ENCODE assay signal across 26 cellular contexts in the genomic region with DNA sequence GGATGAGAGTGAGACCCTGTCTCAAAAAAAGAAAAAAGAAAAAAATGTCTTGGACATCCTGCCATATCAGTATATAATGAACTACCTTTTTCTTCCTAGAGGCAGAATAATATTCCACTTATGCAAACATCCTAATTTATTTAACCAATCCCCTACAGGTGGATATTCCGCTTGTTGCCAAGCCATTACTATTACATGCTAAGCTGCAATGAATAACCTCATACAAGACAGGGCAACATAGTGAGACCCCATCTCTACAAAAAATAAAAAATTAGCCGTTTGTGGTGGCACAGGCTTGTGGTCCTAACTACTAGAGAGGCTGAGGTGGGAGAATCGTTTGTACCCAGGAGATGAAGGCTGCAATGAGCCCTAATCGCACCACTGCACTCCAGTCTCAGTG. TPM values are rescaled to one million over a fixed set of nuclear protein-coding genes. Genes with fewer than 3 reads are reported as not detected.
A peak's percentile ranks its signal among the peaks of the same experiment; 100 is the strongest.
DNase-seq lines count a peak whose midpoint lies in the region; ATAC-seq, FAIRE-seq and TF ChIP-seq lines count a peak whose summit lies in the region.
"Had no signal": no experiment of that assay in that cellular context is flagged by ENCODE, and none has a peak within 500 bp of the region (broad histone marks: within the 10 kb centered on the region; RNA-seq: fewer than 3 reads in every experiment).

No MANE protein-coding gene starts in this region.

- no peaks in the 10 kb centered on the region for H3K36me3 ChIP-seq in H1 (ENCODE audit: control insufficient read depth in 2 of 4, insufficient read depth in 4 of 4, low read length in 3 of 4)
- H3K36me3 ChIP-seq: HAP-1 had no signal

- no peak overlapping the region for H3K4me2 ChIP-seq in H1 (ENCODE audit: insufficient read depth in 1 of 2, low read depth in 2 of 2, low read length in 2 of 2)
- H3K4me2 ChIP-seq: BLaER1 had no signal

- H3K56ac ChIP-seq in H1 (replicated peaks; ENCODE audit: insufficient read length, low read depth, low read length): no peak overlapping the region

- no peak overlapping the region for H2BK20ac ChIP-seq in H1 (ENCODE audit: low read length)

- H4K20me1 ChIP-seq in H1 (replicated peaks in 1 of 2; ENCODE audit: control insufficient read depth in 1 of 2, insufficient read depth in 2 of 2, low read length in 2 of 2): peaks cover 0 to 2% of the 10 kb centered on the region in 2 experiments

- no peak overlapping the region for H3K27ac ChIP-seq in CD4-positive, alpha-beta T cell (ENCODE audit: low read depth, low read length)
- H3K27ac ChIP-seq in H1 (ENCODE audit: low read depth, low read length): no peak overlapping the region
- H3K27ac ChIP-seq: BLaER1, HL-60, PC-9, SJCRH30 had no signal

- H3K27me3 ChIP-seq in CD4-positive, alpha-beta T cell (ENCODE audit: control insufficient read depth, insufficient read depth, low read length): no peaks in the 10 kb centered on the region
- H3K27me3 ChIP-seq in H1 (replicated peaks in 1 of 4; ENCODE audit: control insufficient read depth in 3 of 4, extremely low read depth in 1 of 4, insufficient read depth in 3 of 4, low read length in 3 of 4): no peaks in the 10 kb centered on the region
- H3K27me3 ChIP-seq: BLaER1, SJCRH30 had no signal

- H2AK5ac ChIP-seq in H1 (ENCODE audit: low read depth, low read length): no peak overlapping the region

- no peak overlapping the region for H4K5ac ChIP-seq in H1 (ENCODE audit: insufficient read length, low read depth, low read length)

- intact Hi-C loops in CD4-positive, alpha-beta T cell (cut with DNase I, micrococcal nuclease): loop anchor here (2.0 kb wide), 2 partner anchors 62 to 88 kb away; partner anchors contain the start of genes ZCCHC10 (in 2 of the 2) and HSPA4 (in 1 of the 2)

- H3K4me3 Mint-ChIP-seq in CD4-positive, alpha-beta T cell: peak overlapping the region; percentile 54
- H3K4me3 Mint-ChIP-seq in WTC11 (no peak overlapping the region), nephron (peak overlapping the region; percentile 19 to 100 (median 54))

- peaks cover 13 to 28% of the 10 kb centered on the region in 2 experiments for H3K79me2 ChIP-seq in H1 (ENCODE audit: control insufficient read depth in 1 of 2, insufficient read depth in 2 of 2, low read length in 2 of 2)

- no peak for TF ChIP-seq RAD21 in H1 (IDR thresholded peaks at IDR 0.05 in 1 of 2, conservative IDR thresholded peaks at IDR 0.05 in 1 of 2; ENCODE audit: low read depth in 2 of 2, low read length in 2 of 2)

- no peak overlapping the region for H2BK15ac ChIP-seq in H1 (ENCODE audit: low read length)

- no peaks in the 10 kb centered on the region for H3K4me1 ChIP-seq in H1 (replicated peaks in 1 of 4; ENCODE audit: control insufficient read depth in 3 of 4, insufficient read depth in 4 of 4, low read length in 3 of 4)

- H3K36me3 Mint-ChIP-seq in CD4-positive, alpha-beta T cell (ENCODE audit: low read depth): peaks cover 15% of the 10 kb centered on the region
- H3K36me3 Mint-ChIP-seq in WTC11 (peaks cover 5% of the 10 kb centered on the region), nephron (ENCODE audit: low read depth) (peaks cover 5% of the 10 kb centered on the region)

- no peak overlapping the region for H4K8ac ChIP-seq in H1 (ENCODE audit: extremely low read depth, insufficient read depth, low read length)

- ATAC-seq in CD4-positive, alpha-beta T cell (ENCODE audit: poor library complexity): no peak
- no peak for ATAC-seq in WTC11
- ATAC-seq in HG03097 (IDR thresholded peaks at IDR 0.05; ENCODE audit: low FRiP score, unreplicated experiment): no peak
- ATAC-seq in GM21447 (IDR thresholded peaks at IDR 0.05; ENCODE audit: unreplicated experiment): no peak
- ATAC-seq: CD8-positive, alpha-beta T cell; GM23338; Right ventricle myocardium inferior; SK-N-SH treated with all-trans-retinoic acid at 6 μM for 48 hours had no signal

- no peak for DNase-seq in CD4-positive, alpha-beta T cell
- DNase-seq in WTC11 (ENCODE audit: low spot score) (no peak), H1 (ENCODE audit: low read depth in 1 of 2, low spot score in 2 of 2) (no peak), HK-2 (ENCODE audit: unreplicated experiment) (no peak)
- DNase-seq: Caco-2; CD8-positive, alpha-beta T cell; Kasumi-1; NCI-H1105; NCI-H1436 treated with DMSO at 0.1 percent for 48 hours; NCI-H187 treated with DMSO at 0.1 percent for 48 hours; NCI-H2107; NCI-H524 treated with DMSO at 0.1 percent for 48 hours; NCI-H774; PC-9; SJCRH30 had no signal

- no peak for TF ChIP-seq CTCF in CD4-positive, alpha-beta T cell (IDR thresholded peaks at IDR 0.05)
- no peak for TF ChIP-seq CTCF in WTC11 (IDR thresholded peaks at IDR 0.05)
- TF ChIP-seq CTCF in H1 (IDR thresholded peaks at IDR 0.05; ENCODE audit: control extremely low read depth in 1 of 3, insufficient read depth in 1 of 3, low read depth in 1 of 3, low read length in 3 of 3): no peak
- no peak for TF ChIP-seq CTCF in nephron (IDR thresholded peaks at IDR 0.05; ENCODE audit: unreplicated experiment in 3 of 3)

- H3K79me1 ChIP-seq in H1 (ENCODE audit: low read depth, low read length): no peaks in the 10 kb centered on the region

- CTCF ChIA-PET in CD4-positive, alpha-beta T cell (lab: Charles Lee): interaction anchor here (0.6 kb wide), 1 partner anchor 32 kb away, joined by 3 read pairs; no protein-coding TSS in a partner anchor
- CTCF ChIA-PET in WTC11 (lab: Charles Lee): no interaction called here
- CTCF ChIA-PET in H1 (lab: Charles Lee; ENCODE audit: partially characterized antibody): no interaction called here

- peaks cover 25% of the 10 kb centered on the region for H3K4me1 Mint-ChIP-seq in CD4-positive, alpha-beta T cell (ENCODE audit: low read depth)
- H3K4me1 Mint-ChIP-seq in WTC11: peaks cover 18% of the 10 kb centered on the region
- H3K4me1 Mint-ChIP-seq in nephron: peaks cover 15% of the 10 kb centered on the region
- H3K4me1 Mint-ChIP-seq: GM23338 had no signal

- H3K9ac ChIP-seq in H1 (replicated peaks in 1 of 4; ENCODE audit: extremely low read depth in 1 of 4, low read depth in 3 of 4, low read length in 3 of 4): no peak overlapping the region
- H3K9ac ChIP-seq: BLaER1 had no signal

- no peak overlapping the region for H3K4me3 ChIP-seq in H1 (ENCODE audit: extremely low read depth in 1 of 4, insufficient read depth in 2 of 4, low read depth in 3 of 4, low read length in 4 of 4)
- H3K4me3 ChIP-seq: BLaER1, HAP-1, PC-9, SJCRH30 had no signal

- no peak for TF ChIP-seq POLR2A in H1 (IDR thresholded peaks at IDR 0.05; ENCODE audit: control extremely low read depth in 1 of 2, low read depth in 2 of 2, low read length in 2 of 2)

- no peak for TF ChIP-seq EP300 in H1 (IDR thresholded peaks at IDR 0.05; ENCODE audit: borderline replicate concordance in 1 of 2, low read depth in 2 of 2, low read length in 2 of 2)

- H3K23me2 ChIP-seq in H1 (ENCODE audit: low read depth, low read length): peaks cover 10% of the 10 kb centered on the region

- H3K27ac Mint-ChIP-seq in CD4-positive, alpha-beta T cell: peak overlapping the region; percentile 97
- H3K27ac Mint-ChIP-seq in WTC11: no peak overlapping the region
- H3K27ac Mint-ChIP-seq in nephron: peak overlapping the region in 2 of 3 experiments; percentile 44 to 63

- H2BK5ac ChIP-seq in H1 (ENCODE audit: low read depth, low read length): no peak overlapping the region

- WGBS in H1 (ENCODE audit: extremely low coverage in 1 of 2, insufficient coverage in 1 of 2, insufficient read length in 1 of 2, insufficient replicate concordance in 2 of 2, low coverage in 1 of 2, low lambda C conversion rate in 2 of 2, missing lambda C conversion rate in 1 of 2), 2 experiments: 89% methylated on average over 4 of the region's 4 CpGs; no CpG with 5 or more reads in 1 of the 2 experiments

- no peak overlapping the region for H4K91ac ChIP-seq in H1 (replicated peaks; ENCODE audit: insufficient read length, low read length)

- POLR2A ChIA-PET in CD4-positive, alpha-beta T cell (lab: Charles Lee): interaction anchor here (4.2 kb wide), 1 partner anchor 87 kb away, joined by 97 read pairs; the partner anchor contains the start of gene HSPA4
- POLR2A ChIA-PET in WTC11 (lab: Charles Lee) (no interaction called here), H1 (lab: Charles Lee; ENCODE audit: partially characterized antibody) (interaction anchor here (7.3 kb wide), 1 partner anchor 85 kb away, joined by 104 read pairs; the partner anchor contains the start of gene HSPA4)

- H3K18ac ChIP-seq in H1 (ENCODE audit: extremely low read depth, low read length): no peak overlapping the region

- H2BK120ac ChIP-seq in H1 (replicated peaks; ENCODE audit: low read depth, low read length): no peak overlapping the region

- no peak overlapping the region for H2AFZ ChIP-seq in H1 (ENCODE audit: low read length)
- H2AFZ ChIP-seq: GM23338, PC-9 had no signal

- H3K9me3 Mint-ChIP-seq in CD4-positive, alpha-beta T cell: no peaks in the 10 kb centered on the region
- no peaks in the 10 kb centered on the region for H3K9me3 Mint-ChIP-seq in WTC11
- H3K9me3 Mint-ChIP-seq in nephron: no peaks in the 10 kb centered on the region
- H3K9me3 Mint-ChIP-seq: CD8-positive, alpha-beta T cell; GM23338 had no signal

- no peak overlapping the region for H3K4ac ChIP-seq in H1 (replicated peaks; ENCODE audit: insufficient read length, low read depth, low read length)

- H2BK12ac ChIP-seq in H1 (ENCODE audit: low read depth, low read length): no peak overlapping the region

- FAIRE-seq in H1 (lab: Jason Lieb, UNC): no peak
- FAIRE-seq: A204.1, G401.6 had no signal

- H3K9me3 ChIP-seq in CD4-positive, alpha-beta T cell (ENCODE audit: control insufficient read depth, low read length): no peaks in the 10 kb centered on the region
- H3K9me3 ChIP-seq in H1 (ENCODE audit: insufficient read depth in 2 of 2, low read depth in 1 of 2, low read length in 1 of 2): no peaks in the 10 kb centered on the region
- H3K9me3 ChIP-seq: BLaER1, Caco-2, HAP-1, SJCRH30 had no signal

- H3K14ac ChIP-seq in H1 (ENCODE audit: insufficient read length): no peak overlapping the region

- no peak overlapping the region for H3K23ac ChIP-seq in H1 (ENCODE audit: insufficient read length)

- no peaks in the 10 kb centered on the region for H3K27me3 Mint-ChIP-seq in CD4-positive, alpha-beta T cell
- H3K27me3 Mint-ChIP-seq in WTC11 (ENCODE audit: low read depth): no peaks in the 10 kb centered on the region; the same call in 1 of the 2 replicates
- H3K27me3 Mint-ChIP-seq in nephron (ENCODE audit: low read depth): peaks cover 3% of the 10 kb centered on the region

RNA-seq across cellular contexts. Expression of gene AFF4, which starts 1.7 kb away (rescaled TPM):
- total RNA-seq in CD4-positive, alpha-beta T cell: 100 to 1,000 TPM in 1 of 2 experiments, 10 to 100 TPM in 1; 97.9 to 103 TPM
- 53.2 to 58.1 TPM (median 55.3 TPM) in 3 replicates for total RNA-seq in WTC11 (2021)
- 61.4 and 63.7 TPM in 2 replicates for total RNA-seq in H1 (2021; fragmentation: NEBNext Ultra II Directional; extraction: Animal tissue kit (Norgen Biotek cat#: 25700))
- polyA plus RNA-seq in H1 (2011; rRNA removed): 12.0 and 12.7 TPM in 2 replicates
- 12.8 TPM for polyA plus RNA-seq in H1 (2011; cell fraction: cytosol; rRNA removed)
- 28.4 TPM for polyA plus RNA-seq in H1 (2011; cell fraction: nucleus; rRNA removed)
- polyA plus RNA-seq in H1 (2012, experiment 1 of 2): 11.5 to 28.2 TPM (median 19.3 TPM) in 4 replicates
- polyA plus RNA-seq in H1 (2012, experiment 2 of 2): 0.92 TPM
- polyA plus RNA-seq in H1 (2013, experiment 1 of 2): 28.4 TPM
- 26.1 TPM for polyA plus RNA-seq in H1 (2013, experiment 2 of 2)
- 73.3 and 98.7 TPM in 2 replicates for polyA minus RNA-seq in H1 (2011; rRNA and poly(A)+ RNA removed)
- 44.0 TPM for polyA minus RNA-seq in H1 (2011; cell fraction: cytosol; rRNA and poly(A)+ RNA removed)
- 73.7 TPM for polyA minus RNA-seq in H1 (2011; cell fraction: nucleus; rRNA and poly(A)+ RNA removed)
